ENCODE assay signal across 1 cellular context in the genomic region with DNA sequence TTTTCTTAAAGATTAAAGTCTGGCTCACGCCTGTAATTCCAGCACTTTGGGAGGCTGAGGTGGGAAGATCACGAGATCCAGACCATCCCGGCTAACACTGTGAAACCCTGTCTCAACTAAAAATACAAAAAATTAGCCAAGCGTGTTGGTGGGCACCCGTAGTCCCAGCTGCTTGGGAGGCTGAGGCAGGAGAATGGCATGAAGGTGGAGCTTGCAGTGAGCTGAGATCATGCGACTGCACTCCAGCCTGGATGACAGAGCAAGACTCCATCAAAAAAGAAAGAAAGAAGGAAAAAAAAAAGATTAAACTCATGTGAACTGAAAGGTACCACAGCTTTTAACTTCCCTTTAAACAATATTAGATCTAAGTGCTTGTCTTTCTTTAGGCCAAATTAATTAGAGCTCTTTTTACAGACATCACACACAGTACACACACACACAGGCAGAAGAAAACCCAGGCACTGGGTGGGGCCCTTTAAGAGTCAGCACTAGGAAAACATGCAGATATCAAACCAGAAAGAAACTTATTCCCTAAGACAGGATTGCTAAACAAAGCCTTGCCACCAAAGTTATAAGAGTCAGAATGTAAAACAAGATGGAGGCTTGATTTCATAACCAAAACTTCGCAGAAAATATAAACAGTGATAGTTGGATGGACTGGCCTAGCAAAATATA.
TF ChIP-seq lines count a peak whose summit lies in the region.

No MANE protein-coding gene starts in this region.

TF ChIP-seq in IMR-90, 13 proteins besides CTCF, POLR2A, EP300 and RAD21:
- TF ChIP-seq, protein P1, sequence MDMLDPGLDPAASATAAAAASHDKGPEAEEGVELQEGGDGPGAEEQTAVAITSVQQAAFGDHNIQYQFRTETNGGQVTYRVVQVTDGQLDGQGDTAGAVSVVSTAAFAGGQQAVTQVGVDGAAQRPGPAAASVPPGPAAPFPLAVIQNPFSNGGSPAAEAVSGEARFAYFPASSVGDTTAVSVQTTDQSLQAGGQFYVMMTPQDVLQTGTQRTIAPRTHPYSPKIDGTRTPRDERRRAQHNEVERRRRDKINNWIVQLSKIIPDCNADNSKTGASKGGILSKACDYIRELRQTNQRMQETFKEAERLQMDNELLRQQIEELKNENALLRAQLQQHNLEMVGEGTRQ (IDR thresholded peaks at IDR 0.05; ENCODE audit: low read depth, low read length) = no peak
- no peak for TF ChIP-seq MAZ (IDR thresholded peaks at IDR 0.05; ENCODE audit: borderline replicate concordance, low read depth, low read length)
- peak; percentile 76 for TF ChIP-seq CEBPB (IDR thresholded peaks at IDR 0.05; ENCODE audit: low read depth, low read length)
- TF ChIP-seq SMC3 (IDR thresholded peaks at IDR 0.05; ENCODE audit: low read depth, low read length) = no peak
- TF ChIP-seq BHLHE40 (IDR thresholded peaks at IDR 0.05; ENCODE audit: low read depth, low read length) = no peak; the same call in 1 of the 2 replicates
